In the genomic region with DNA sequence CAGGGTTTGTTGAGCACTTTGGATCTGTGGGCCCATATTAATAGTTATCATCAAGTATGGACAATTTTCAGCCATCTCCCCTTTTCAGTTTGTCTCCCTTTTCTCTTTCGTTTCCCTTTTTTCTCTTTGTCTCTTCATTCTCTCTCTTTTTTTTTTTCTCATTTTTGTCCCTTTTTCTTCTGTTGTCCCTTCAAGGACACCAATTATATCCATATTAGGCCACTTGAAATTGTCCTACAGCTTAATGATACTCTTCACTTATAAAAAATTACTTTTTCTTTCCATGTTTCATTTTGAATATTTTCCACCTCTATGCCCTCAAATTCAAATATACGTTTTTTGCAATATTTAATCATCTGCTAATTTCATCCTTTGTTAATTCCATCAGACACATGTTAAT, we compare ENCODE assay signal across 23 cellular contexts.
"Had no signal": no experiment of that assay in that cellular context is flagged by ENCODE, and none has a peak within 500 bp of the region (broad histone marks: within the 10 kb centered on the region; RNA-seq: fewer than 3 reads in every experiment).

No MANE protein-coding gene starts in this region.

- H3K4me3 ChIP-seq: psoas muscle, sigmoid colon, testis, tibial artery, upper lobe of left lung had no signal

- H3K4me3 Mint-ChIP-seq: effector memory CD8-positive, alpha-beta T cell; naive thymus-derived CD4-positive, alpha-beta T cell; nephron; stimulated activated memory B cell treated with anti-CD40 and anti-IgM and Interleukin-4, amounts not matched to agents 10 μg/mL and 1 μg/mL and 100 μg/mL, for 72 hours had no signal

- H3K4me1 ChIP-seq: psoas muscle, sigmoid colon, testis, tibial artery, upper lobe of left lung had no signal

- H3K9me3 Mint-ChIP-seq: effector memory CD8-positive, alpha-beta T cell had no signal

- H3K9me3 ChIP-seq: psoas muscle, sigmoid colon, testis, tibial artery, upper lobe of left lung had no signal

- FAIRE-seq: endometrium, frontal cortex, kidney, urothelium cell line had no signal

- H3K4me1 Mint-ChIP-seq: nephron; stimulated activated memory B cell treated with anti-CD40 and anti-IgM and Interleukin-4, amounts not matched to agents 10 μg/mL and 1 μg/mL and 100 μg/mL, for 72 hours had no signal

- H3K27me3 ChIP-seq: sigmoid colon, testis, tibial artery, upper lobe of left lung had no signal

- H3K27me3 Mint-ChIP-seq: effector memory CD8-positive, alpha-beta T cell; naive thymus-derived CD4-positive, alpha-beta T cell; stimulated activated memory B cell treated with anti-CD40 and anti-IgM and Interleukin-4, amounts not matched to agents 10 μg/mL and 1 μg/mL and 100 μg/mL, for 72 hours had no signal

- ATAC-seq: effector memory CD8-positive, alpha-beta T cell; left lobe of liver; naive thymus-derived CD4-positive, alpha-beta T cell; psoas muscle; right cardiac atrium; stimulated activated memory B cell treated with anti-CD40 and anti-IgM and Interleukin-4, amounts not matched to agents 10 μg/mL and 1 μg/mL and 100 μg/mL, for 72 hours; stimulated activated naive CD8-positive, alpha-beta T cell treated with anti-CD3 and anti-CD28 coated beads, Interleukin-15, Interleukin-2, amounts not matched to agents 100 U/mL and 50 U/mL, for 24 hours had no signal

- DNase-seq: cortex of kidney; effector memory CD8-positive, alpha-beta T cell; kidney; mesendoderm; midbrain; naive thymus-derived CD4-positive, alpha-beta T cell; nucleus accumbens; psoas muscle; right cardiac atrium; sigmoid colon; stimulated activated CD4-positive, alpha-beta T cell treated with anti-CD3 and anti-CD28 coated beads, Interleukin-2, amount 100 ng/mL, for 24 hours; stimulated activated CD4-positive, alpha-beta T cell treated with anti-CD3 and anti-CD28 coated beads, Interleukin-4, amount 100 ng/mL, for 4 hours; stimulated activated naive CD8-positive, alpha-beta T cell treated with anti-CD3 and anti-CD28 coated beads, Interleukin-15, Interleukin-2, amounts not matched to agents 100 U/mL and 50 U/mL, for 24 hours; substantia nigra; testis; tibial artery; upper lobe of left lung had no signal

- H3K27ac Mint-ChIP-seq: nephron; stimulated activated memory B cell treated with anti-CD40 and anti-IgM and Interleukin-4, amounts not matched to agents 10 μg/mL and 1 μg/mL and 100 μg/mL, for 72 hours had no signal

- H3K27ac ChIP-seq: psoas muscle, sigmoid colon, testis, tibial artery, upper lobe of left lung had no signal
